In genomic region chr2:179486969-179487752, GRCh38 we compare ENCODE assay signal across 15 cellular contexts.
DNase-seq lines count a peak whose midpoint lies in the region; ATAC-seq and TF ChIP-seq lines count a peak whose summit lies in the region.
"Had no signal": no experiment of that assay in that cellular context is flagged by ENCODE, and none has a peak within 500 bp of the region (broad histone marks: within the 10 kb centered on the region; RNA-seq: fewer than 3 reads in every experiment).

No MANE protein-coding gene starts in this region.

- H3K9me3 ChIP-seq in gastroesophageal sphincter (no peaks in the 10 kb centered on the region), psoas muscle (no peaks in the 10 kb centered on the region)
- H3K9me3 ChIP-seq in CD4-positive, alpha-beta memory T cell (ENCODE audit: control insufficient read depth in 1 of 2, low read length in 2 of 2), result no peaks in the 10 kb centered on the region
- H3K9me3 ChIP-seq: breast epithelium, neutrophil had no signal

- H3K27ac Mint-ChIP-seq in CD4-positive, alpha-beta memory T cell, result no peak overlapping the region
- H3K27ac Mint-ChIP-seq: CD4-positive, CD25-positive, alpha-beta regulatory T cell; H9 had no signal

- no peaks in the 10 kb centered on the region for H3K36me3 Mint-ChIP-seq in CD4-positive, alpha-beta memory T cell
- H3K36me3 Mint-ChIP-seq: CD4-positive, CD25-positive, alpha-beta regulatory T cell had no signal

- no peak for TF ChIP-seq POLR2A in gastroesophageal sphincter (IDR thresholded peaks at IDR 0.05)

- DNase-seq in NCI-H1105 treated with DMSO at 0.1 percent for 48 hours (lab: John Stamatoyannopoulos, UW) (peak; percentile 90), NCI-H345 treated with DMSO at 0.1 percent for 48 hours (lab: John Stamatoyannopoulos, UW; ENCODE audit: unreplicated experiment) (peak; percentile 35), psoas muscle (no peak), GM10248 (ENCODE audit: extremely low spot score) (no peak)
- no peak for DNase-seq in CD4-positive, alpha-beta memory T cell
- no peak for DNase-seq in activated naive CD4-positive, alpha-beta T cell treated with Interleukin-2 at 50 U/mL for 16 hours
- DNase-seq: CD4-positive, CD25-positive, alpha-beta regulatory T cell; H9; hippocampal formation; NCI-H774 had no signal

- no peaks in the 10 kb centered on the region for H3K27me3 ChIP-seq in gastroesophageal sphincter
- no peaks in the 10 kb centered on the region for H3K27me3 ChIP-seq in psoas muscle (ENCODE audit: insufficient read depth in 3 of 3, low read length in 2 of 3)
- H3K27me3 ChIP-seq in CD4-positive, alpha-beta memory T cell (ENCODE audit: insufficient read depth, low read length), result no peaks in the 10 kb centered on the region
- H3K27me3 ChIP-seq: breast epithelium, neutrophil had no signal

- no peak for TF ChIP-seq EP300 in gastroesophageal sphincter (IDR thresholded peaks at IDR 0.05)

- H3K4me3 ChIP-seq in gastroesophageal sphincter (no peak overlapping the region), psoas muscle (no peak overlapping the region)
- no peak overlapping the region for H3K4me3 ChIP-seq in CD4-positive, alpha-beta memory T cell (ENCODE audit: low read length in 2 of 2)
- H3K4me3 ChIP-seq: breast epithelium, smooth muscle cell had no signal

- H3K4me1 ChIP-seq in gastroesophageal sphincter (peaks cover 2 to 22% (median 5%) of the 10 kb centered on the region in 3 donors), psoas muscle (no peaks in the 10 kb centered on the region)
- no peaks in the 10 kb centered on the region for H3K4me1 ChIP-seq in CD4-positive, alpha-beta memory T cell (ENCODE audit: insufficient read depth, low read length)
- H3K4me1 ChIP-seq: breast epithelium had no signal

- no peaks in the 10 kb centered on the region for H3K4me1 Mint-ChIP-seq in CD4-positive, alpha-beta memory T cell
- H3K4me1 Mint-ChIP-seq: CD4-positive, CD25-positive, alpha-beta regulatory T cell had no signal

- H3K27ac ChIP-seq in gastroesophageal sphincter, result peak overlapping the region; percentile 30 to 58 (median 35)
- H3K27ac ChIP-seq in psoas muscle, result no peak overlapping the region
- H3K27ac ChIP-seq in CD4-positive, alpha-beta memory T cell (ENCODE audit: low read depth, low read length), result no peak overlapping the region
- H3K27ac ChIP-seq: breast epithelium, HL-60, neutrophil had no signal

- CTCF ChIA-PET in CD4-positive, alpha-beta memory T cell (lab: Charles Lee; ENCODE audit: partially characterized antibody), result no interaction called here
- CTCF ChIA-PET in GM10248 (lab: Yijun Ruan, JAX), result no interaction called here

- intact Hi-C loops in psoas muscle (cut with DNase I), result no loop called here
- intact Hi-C loops in CD4-positive, alpha-beta memory T cell (cut with micrococcal nuclease), result no loop called here

- POLR2A ChIA-PET in CD4-positive, alpha-beta memory T cell (lab: Charles Lee; ENCODE audit: partially characterized antibody), result no interaction called here
- POLR2A ChIA-PET in GM10248 (lab: Yijun Ruan, JAX), result no interaction called here

- no peaks in the 10 kb centered on the region for H3K27me3 Mint-ChIP-seq in CD4-positive, alpha-beta memory T cell

- ATAC-seq in gastroesophageal sphincter (peak; percentile 50), psoas muscle (peak; percentile 40 to 79 (median 71))

- no peaks in the 10 kb centered on the region for H3K36me3 ChIP-seq in gastroesophageal sphincter
- no peaks in the 10 kb centered on the region for H3K36me3 ChIP-seq in psoas muscle (ENCODE audit: insufficient read depth in 1 of 2, low read depth in 1 of 2)
- H3K36me3 ChIP-seq in CD4-positive, alpha-beta memory T cell (ENCODE audit: insufficient read depth, low read length), result no peaks in the 10 kb centered on the region
- H3K36me3 ChIP-seq: breast epithelium, neutrophil had no signal

- TF ChIP-seq CTCF in gastroesophageal sphincter (IDR thresholded peaks at IDR 0.05), result no peak
- TF ChIP-seq CTCF in psoas muscle (IDR thresholded peaks at IDR 0.05), result no peak
- TF ChIP-seq CTCF in GM10248 (IDR thresholded peaks at IDR 0.05; ENCODE audit: control extremely low read depth, extremely low read depth, low read depth, missing control alignments), result no peak

- H3K9me3 Mint-ChIP-seq in CD4-positive, alpha-beta memory T cell, result no peaks in the 10 kb centered on the region
- H3K9me3 Mint-ChIP-seq: H9 had no signal

- WGBS in gastroesophageal sphincter (ENCODE audit: low coverage in 1 of 2), 2 donors, result 22 to 26% methylated on average over 4 to 6 of the region's 6 CpGs
- 35 to 39% (median 39%) methylated on average over 6 of the region's 6 CpGs for WGBS in psoas muscle, 3 donors

- H3K4me3 Mint-ChIP-seq in CD4-positive, alpha-beta memory T cell, result no peak overlapping the region
- H3K4me3 Mint-ChIP-seq: CD4-positive, CD25-positive, alpha-beta regulatory T cell; H9 had no signal

Comparison
In these comparisons a context has a peak if more than half of its experiments do, and no peak if none do; other contexts are left out.
1. DNase-seq: peak in NCI-H1105 treated with DMSO at 0.1 percent for 48 hours (single experiment) and NCI-H345 treated with DMSO at 0.1 percent for 48 hours (single experiment); none in psoas muscle (0 of 2), CD4-positive, alpha-beta memory T cell (0 of 5), activated naive CD4-positive, alpha-beta T cell treated with Interleukin-2 at 50 U/mL for 16 hours (single experiment) and GM10248 (single experiment).
2. H3K27ac ChIP-seq: peak in gastroesophageal sphincter (4 of 4); none in psoas muscle (single experiment) and CD4-positive, alpha-beta memory T cell (single experiment).